1 cellular context compared by ENCODE assay signal in genomic region chr3:52681610-52682009, GRCh38.
TF ChIP-seq lines count a peak whose summit lies in the region.

No MANE protein-coding gene starts in this region.

TF ChIP-seq in IMR-90, 13 proteins besides CTCF, POLR2A, EP300 and RAD21 (continued from another document):
- TF ChIP-seq USF2 (IDR thresholded peaks at IDR 0.05; ENCODE audit: low read depth, low read length) (no peak), MAZ (IDR thresholded peaks at IDR 0.05; ENCODE audit: borderline replicate concordance, low read depth, low read length) (no peak), NFE2L2 (IDR thresholded peaks at IDR 0.05; ENCODE audit: low read depth, low read length) (no peak), RFX5 (IDR thresholded peaks at IDR 0.05; ENCODE audit: low read depth, low read length) (no peak), SMC3 (IDR thresholded peaks at IDR 0.05; ENCODE audit: low read depth, low read length) (no peak), CHD1 (IDR thresholded peaks at IDR 0.05; ENCODE audit: low read depth, low read length) (no peak)
